Comparison of ENCODE assay signal across 12 cellular contexts in genomic region chr10:109875151-109875568, GRCh38.
"Had no signal": no experiment of that assay in that cellular context is flagged by ENCODE, and none has a peak within 500 bp of the region (broad histone marks: within the 10 kb centered on the region; RNA-seq: fewer than 3 reads in every experiment).

No MANE protein-coding gene starts in this region.

- H3K9me3 ChIP-seq: gastrocnemius medialis, ovary had no signal

- H3K27ac ChIP-seq: gastrocnemius medialis, ovary had no signal

- H3K4me3 ChIP-seq: gastrocnemius medialis, ovary, smooth muscle cell had no signal

- H3K4me1 ChIP-seq: gastrocnemius medialis had no signal

- H3K27me3 ChIP-seq: gastrocnemius medialis, ovary had no signal

- H3K36me3 ChIP-seq: ovary had no signal

- DNase-seq: activated gamma-delta T cell treated with Interleukin-2 at 50 U/mL for 16 hours; activated naive CD8-positive, alpha-beta T cell treated with anti-CD3 and anti-CD28 coated beads for 36 hours; activated T-cell treated with anti-CD3 and anti-CD28 coated beads, Interleukin-2, amount 50 U/mL, for 72 hours; effector CD4-positive, alpha-beta T cell; gastrocnemius medialis; hippocampal formation; kidney glomerular epithelial cell; ovary; SW 1271 had no signal

- ATAC-seq: activated CD4-positive, CD25-positive, alpha-beta regulatory T cell treated with anti-CD3 and anti-CD28 coated beads, Interleukin-2, amount 50 U/mL, for 24 hours; activated T-cell treated with anti-CD3 and anti-CD28 coated beads, Interleukin-2, amount 50 U/mL, for 72 hours; gastrocnemius medialis; stimulated activated memory B cell treated with anti-CD40 and anti-IgM and Interleukin-4, amounts not matched to agents 10 μg/mL and 1 μg/mL and 100 μg/mL, for 72 hours had no signal
